Comparison of ENCODE assay signal across 28 cellular contexts in the genomic region with DNA sequence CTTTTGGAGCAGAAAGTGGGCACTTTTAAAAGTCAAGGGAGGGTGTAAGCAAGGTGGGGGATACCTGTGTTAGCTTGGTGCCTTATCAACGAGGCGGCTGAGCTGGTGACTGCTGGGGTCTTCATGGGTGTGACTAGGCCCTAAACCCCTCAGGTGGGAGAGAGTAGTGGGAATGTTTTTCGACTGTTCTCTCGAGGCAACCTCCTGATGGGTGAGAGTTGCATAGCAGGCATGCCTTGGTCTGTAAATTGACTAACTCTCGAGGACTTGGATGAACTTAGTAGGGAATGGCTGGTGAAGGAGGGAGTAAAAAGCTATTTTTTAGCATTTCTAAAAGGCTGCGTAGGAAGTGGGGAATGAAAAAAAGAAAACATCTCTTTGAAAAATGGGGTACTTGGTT.
"Had no signal": no experiment of that assay in that cellular context is flagged by ENCODE, and none has a peak within 500 bp of the region (broad histone marks: within the 10 kb centered on the region; RNA-seq: fewer than 3 reads in every experiment).

No MANE protein-coding gene starts in this region.

- H3K27me3 ChIP-seq: adrenal gland, SJSA1 had no signal

- FAIRE-seq: K562 had no signal

- H3K27ac ChIP-seq: adrenal gland, SJSA1 had no signal

- H3K4me3 ChIP-seq: adrenal gland, K562, SJSA1 had no signal

- DNase-seq: activated CD4-positive, alpha-beta T cell treated with anti-CD3 and anti-CD28 coated beads for 48 hours; activated CD4-positive, alpha-beta T cell treated with anti-CD3 and anti-CD28 coated beads, Interleukin-2, amount 50 U/mL, for 4 hours; activated CD4-positive, CD25-positive, alpha-beta regulatory T cell treated with anti-CD3 and anti-CD28 coated beads, Interleukin-2, amount 50 U/mL, for 72 hours; activated CD8-positive, alpha-beta memory T cell treated with anti-CD3 and anti-CD28 coated beads, Interleukin-2, amount 50 U/mL, for 48 hours; activated CD8-positive, alpha-beta T cell treated with anti-CD3 and anti-CD28 coated beads, Interleukin-2, amount 10 ng/mL, durations not matched to agents 7 days and 5 days; activated naive CD4-positive, alpha-beta T cell treated with anti-CD3 and anti-CD28 coated beads, Interleukin-2, amount 50 U/mL, for 16 hours; activated naive CD8-positive, alpha-beta T cell treated with anti-CD3 and anti-CD28 coated beads, Interleukin-2, amount 10 ng/mL, durations not matched to agents 7 days and 5 days; activated T-cell treated with anti-CD3 and anti-CD28 coated beads, Interleukin-2, amount 50 U/mL, for 1 hour; adrenal gland; anterior cingulate cortex; Karpas-422; MM.1S; NCI-H1105; NCI-H1436; NCI-H187; NCI-H2081; NCI-H510A treated with DMSO at 0.1 percent for 48 hours; NCI-H69; NK-92 treated with Interleukin-12 subunit alpha and Interleukin-12 subunit beta, amount 100 ng/mL, for 24 hours; OCI-M1; RPMI8226; SHP77; SW 1271 had no signal

- H3K9me3 Mint-ChIP-seq: activated naive CD8-positive, alpha-beta T cell treated with anti-CD3 and anti-CD28 coated beads, Interleukin-2, amount 10 ng/mL, durations not matched to agents 7 days and 5 days; T-helper 2 cell treated with Interferon-gamma antibody and Interleukin-4, amounts not matched to agents 5 μg/mL and 100 μg/mL, for 36 hours had no signal

- H3K9me3 ChIP-seq: adrenal gland, SJSA1 had no signal

- H3K4me3 Mint-ChIP-seq: activated CD8-positive, alpha-beta T cell treated with anti-CD3 and anti-CD28 coated beads, Interleukin-2, amount 10 ng/mL, durations not matched to agents 7 days and 5 days; activated naive CD8-positive, alpha-beta T cell treated with anti-CD3 and anti-CD28 coated beads, Interleukin-2, amount 10 ng/mL, durations not matched to agents 7 days and 5 days; T-helper 2 cell treated with Interferon-gamma antibody and Interleukin-4, amounts not matched to agents 5 μg/mL and 100 μg/mL, for 36 hours had no signal

- H3K27ac Mint-ChIP-seq: activated CD8-positive, alpha-beta T cell treated with anti-CD3 and anti-CD28 coated beads, Interleukin-2, amount 10 ng/mL, durations not matched to agents 7 days and 5 days; activated naive CD8-positive, alpha-beta T cell treated with anti-CD3 and anti-CD28 coated beads, Interleukin-2, amount 10 ng/mL, durations not matched to agents 7 days and 5 days; T-helper 2 cell treated with Interferon-gamma antibody and Interleukin-4, amounts not matched to agents 5 μg/mL and 100 μg/mL, for 36 hours had no signal

- H3K36me3 ChIP-seq: adrenal gland, SJSA1 had no signal

- ATAC-seq: activated CD8-positive, alpha-beta T cell treated with anti-CD3 and anti-CD28 coated beads, Interleukin-2, amount 10 ng/mL, durations not matched to agents 7 days and 5 days; K562; Panc1; SK-N-SH treated with all-trans-retinoic acid at 6 μM for 48 hours had no signal

- H3K4me1 ChIP-seq: SJSA1 had no signal
